Comparison of ENCODE assay signal across 1 cellular context in genomic region chr10:132575320-132576201, GRCh38.
TF ChIP-seq lines count a peak whose summit lies in the region.

No MANE protein-coding gene starts in this region.

TF ChIP-seq in HEK293, 187 proteins besides CTCF, POLR2A, EP300 and RAD21 (continued from another document and continues in another):
- TF ChIP-seq PRDM2 (tag by site-specific recombination; IDR thresholded peaks at IDR 0.05; ENCODE audit: borderline replicate concordance) (no peak), ZXDB (tag by site-specific recombination; IDR thresholded peaks at IDR 0.05) (no peak; the same call in 1 of the 2 replicates), ZNF654 (tag by site-specific recombination; IDR thresholded peaks at IDR 0.05; ENCODE audit: low read depth) (no peak), ZNF624 (tag by site-specific recombination; IDR thresholded peaks at IDR 0.05) (no peak), ZNF561 (tag by site-specific recombination; IDR thresholded peaks at IDR 0.05; ENCODE audit: borderline replicate concordance) (peak; percentile 63; the same call in 1 of the 2 replicates), ZNF776 (tag by site-specific recombination; IDR thresholded peaks at IDR 0.05; ENCODE audit: borderline replicate concordance) (no peak), YY2 (tag by site-specific recombination; IDR thresholded peaks at IDR 0.05) (no peak), ZNF366 (tag by site-specific recombination; conservative IDR thresholded peaks at IDR 0.05) (0 out of 2 replicates have a peak, but pooled peaks have one; percentile 24), ZSCAN30 (tag by site-specific recombination; IDR thresholded peaks at IDR 0.05) (0 out of 2 replicates have a peak, but pooled peaks have one; percentile 29), KLF16 (tag by site-specific recombination; IDR thresholded peaks at IDR 0.05) (no peak), GFI1B (tag by site-specific recombination; IDR thresholded peaks at IDR 0.05) (no peak), BCL6B (tag by site-specific recombination; IDR thresholded peaks at IDR 0.05) (no peak), ZNF548 (tag by site-specific recombination; IDR thresholded peaks at IDR 0.05) (no peak), ZNF600 (tag by site-specific recombination; IDR thresholded peaks at IDR 0.05) (peak; percentile 54; the same call in 1 of the 2 replicates), ZNF391 (tag by site-specific recombination; IDR thresholded peaks at IDR 0.05; ENCODE audit: borderline replicate concordance, low read depth) (no peak), GLIS1 (tag by site-specific recombination; IDR thresholded peaks at IDR 0.05) (peak; percentile 61), ZNF629 (tag by site-specific recombination; IDR thresholded peaks at IDR 0.05) (0 out of 2 replicates have a peak, but pooled peaks have one; percentile 66), INSM2 (tag by site-specific recombination; IDR thresholded peaks at IDR 0.05) (no peak; the same call in 1 of the 2 replicates), ZNF223 (tag by site-specific recombination; IDR thresholded peaks at IDR 0.05) (no peak), ZNF426 (tag by site-specific recombination; IDR thresholded peaks at IDR 0.05) (no peak), HOXD13 (CRISPR knock-in tag; IDR thresholded peaks at IDR 0.05; ENCODE audit: borderline replicate concordance) (0 out of 2 replicates have a peak, but pooled peaks have one; percentile 19), PRDM1 (tag by site-specific recombination; IDR thresholded peaks at IDR 0.05) (0 out of 2 replicates have a peak, but pooled peaks have one; percentile 10), ZNF610 (tag by site-specific recombination; IDR thresholded peaks at IDR 0.05; ENCODE audit: borderline replicate concordance) (no peak), ZNF311 (tag by site-specific recombination; IDR thresholded peaks at IDR 0.05; ENCODE audit: borderline replicate concordance) (no peak), EGR2 (tag by site-specific recombination; IDR thresholded peaks at IDR 0.05; ENCODE audit: low read depth) (no peak), GLI4 (tag by site-specific recombination; IDR thresholded peaks at IDR 0.05) (no peak), ZNF529 (tag by site-specific recombination; IDR thresholded peaks at IDR 0.05; ENCODE audit: insufficient replicate concordance) (no peak), GLIS2 (tag by site-specific recombination; IDR thresholded peaks at IDR 0.05) (no peak), YY1 (tag by site-specific recombination; IDR thresholded peaks at IDR 0.05) (no peak), ZNF571 (tag by site-specific recombination; IDR thresholded peaks at IDR 0.05) (no peak), ZSCAN16 (tag by site-specific recombination; IDR thresholded peaks at IDR 0.05) (peak; percentile 85; the same call in 1 of the 2 replicates), ZNF560 (tag by site-specific recombination; IDR thresholded peaks at IDR 0.05; ENCODE audit: borderline replicate concordance) (no peak), WT1 (tag by site-specific recombination; IDR thresholded peaks at IDR 0.05) (peak; percentile 93), ZFP3 (tag by site-specific recombination; IDR thresholded peaks at IDR 0.05; ENCODE audit: low read depth) (no peak), ZNF777 (tag by site-specific recombination; IDR thresholded peaks at IDR 0.05; ENCODE audit: borderline replicate concordance) (no peak)
- TF ChIP-seq, protein P1, sequence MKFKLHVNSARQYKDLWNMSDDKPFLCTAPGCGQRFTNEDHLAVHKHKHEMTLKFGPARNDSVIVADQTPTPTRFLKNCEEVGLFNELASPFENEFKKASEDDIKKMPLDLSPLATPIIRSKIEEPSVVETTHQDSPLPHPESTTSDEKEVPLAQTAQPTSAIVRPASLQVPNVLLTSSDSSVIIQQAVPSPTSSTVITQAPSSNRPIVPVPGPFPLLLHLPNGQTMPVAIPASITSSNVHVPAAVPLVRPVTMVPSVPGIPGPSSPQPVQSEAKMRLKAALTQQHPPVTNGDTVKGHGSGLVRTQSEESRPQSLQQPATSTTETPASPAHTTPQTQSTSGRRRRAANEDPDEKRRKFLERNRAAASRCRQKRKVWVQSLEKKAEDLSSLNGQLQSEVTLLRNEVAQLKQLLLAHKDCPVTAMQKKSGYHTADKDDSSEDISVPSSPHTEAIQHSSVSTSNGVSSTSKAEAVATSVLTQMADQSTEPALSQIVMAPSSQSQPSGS (tag by site-specific recombination; IDR thresholded peaks at IDR 0.05; ENCODE audit: low read depth), result no peak
- TF ChIP-seq, protein P2, sequence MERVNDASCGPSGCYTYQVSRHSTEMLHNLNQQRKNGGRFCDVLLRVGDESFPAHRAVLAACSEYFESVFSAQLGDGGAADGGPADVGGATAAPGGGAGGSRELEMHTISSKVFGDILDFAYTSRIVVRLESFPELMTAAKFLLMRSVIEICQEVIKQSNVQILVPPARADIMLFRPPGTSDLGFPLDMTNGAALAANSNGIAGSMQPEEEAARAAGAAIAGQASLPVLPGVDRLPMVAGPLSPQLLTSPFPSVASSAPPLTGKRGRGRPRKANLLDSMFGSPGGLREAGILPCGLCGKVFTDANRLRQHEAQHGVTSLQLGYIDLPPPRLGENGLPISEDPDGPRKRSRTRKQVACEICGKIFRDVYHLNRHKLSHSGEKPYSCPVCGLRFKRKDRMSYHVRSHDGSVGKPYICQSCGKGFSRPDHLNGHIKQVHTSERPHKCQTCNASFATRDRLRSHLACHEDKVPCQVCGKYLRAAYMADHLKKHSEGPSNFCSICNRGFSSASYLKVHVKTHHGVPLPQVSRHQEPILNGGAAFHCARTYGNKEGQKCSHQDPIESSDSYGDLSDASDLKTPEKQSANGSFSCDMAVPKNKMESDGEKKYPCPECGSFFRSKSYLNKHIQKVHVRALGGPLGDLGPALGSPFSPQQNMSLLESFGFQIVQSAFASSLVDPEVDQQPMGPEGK (tag by site-specific recombination; IDR thresholded peaks at IDR 0.05), result no peak; the same call in 1 of the 2 replicates
- TF ChIP-seq, protein P3, sequence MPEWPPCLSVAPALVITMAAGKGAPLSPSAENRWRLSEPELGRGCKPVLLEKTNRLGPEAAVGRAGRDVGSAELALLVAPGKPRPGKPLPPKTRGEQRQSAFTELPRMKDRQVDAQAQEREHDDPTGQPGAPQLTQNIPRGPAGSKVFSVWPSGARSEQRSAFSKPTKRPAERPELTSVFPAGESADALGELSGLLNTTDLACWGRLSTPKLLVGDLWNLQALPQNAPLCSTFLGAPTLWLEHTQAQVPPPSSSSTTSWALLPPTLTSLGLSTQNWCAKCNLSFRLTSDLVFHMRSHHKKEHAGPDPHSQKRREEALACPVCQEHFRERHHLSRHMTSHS (tag by site-specific recombination; IDR thresholded peaks at IDR 0.05), result no peak
- TF ChIP-seq, protein P4, sequence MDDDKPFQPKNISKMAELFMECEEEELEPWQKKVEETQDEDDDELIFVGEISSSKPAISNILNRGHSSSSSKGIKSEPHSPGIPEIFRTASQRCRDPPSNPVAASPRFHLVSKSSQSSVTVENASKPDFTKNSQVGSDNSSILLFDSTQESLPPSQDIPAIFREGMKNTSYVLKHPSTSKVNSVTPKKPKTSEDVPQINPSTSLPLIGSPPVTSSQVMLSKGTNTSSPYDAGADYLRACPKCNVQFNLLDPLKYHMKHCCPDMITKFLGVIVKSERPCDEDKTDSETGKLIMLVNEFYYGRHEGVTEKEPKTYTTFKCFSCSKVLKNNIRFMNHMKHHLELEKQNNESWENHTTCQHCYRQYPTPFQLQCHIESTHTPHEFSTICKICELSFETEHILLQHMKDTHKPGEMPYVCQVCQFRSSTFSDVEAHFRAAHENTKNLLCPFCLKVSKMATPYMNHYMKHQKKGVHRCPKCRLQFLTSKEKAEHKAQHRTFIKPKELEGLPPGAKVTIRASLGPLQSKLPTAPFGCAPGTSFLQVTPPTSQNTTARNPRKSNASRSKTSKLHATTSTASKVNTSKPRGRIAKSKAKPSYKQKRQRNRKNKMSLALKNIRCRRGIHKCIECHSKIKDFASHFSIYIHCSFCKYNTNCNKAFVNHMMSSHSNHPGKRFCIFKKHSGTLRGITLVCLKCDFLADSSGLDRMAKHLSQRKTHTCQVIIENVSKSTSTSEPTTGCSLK (tag by site-specific recombination; IDR thresholded peaks at IDR 0.05), result no peak
- TF ChIP-seq, protein P5, sequence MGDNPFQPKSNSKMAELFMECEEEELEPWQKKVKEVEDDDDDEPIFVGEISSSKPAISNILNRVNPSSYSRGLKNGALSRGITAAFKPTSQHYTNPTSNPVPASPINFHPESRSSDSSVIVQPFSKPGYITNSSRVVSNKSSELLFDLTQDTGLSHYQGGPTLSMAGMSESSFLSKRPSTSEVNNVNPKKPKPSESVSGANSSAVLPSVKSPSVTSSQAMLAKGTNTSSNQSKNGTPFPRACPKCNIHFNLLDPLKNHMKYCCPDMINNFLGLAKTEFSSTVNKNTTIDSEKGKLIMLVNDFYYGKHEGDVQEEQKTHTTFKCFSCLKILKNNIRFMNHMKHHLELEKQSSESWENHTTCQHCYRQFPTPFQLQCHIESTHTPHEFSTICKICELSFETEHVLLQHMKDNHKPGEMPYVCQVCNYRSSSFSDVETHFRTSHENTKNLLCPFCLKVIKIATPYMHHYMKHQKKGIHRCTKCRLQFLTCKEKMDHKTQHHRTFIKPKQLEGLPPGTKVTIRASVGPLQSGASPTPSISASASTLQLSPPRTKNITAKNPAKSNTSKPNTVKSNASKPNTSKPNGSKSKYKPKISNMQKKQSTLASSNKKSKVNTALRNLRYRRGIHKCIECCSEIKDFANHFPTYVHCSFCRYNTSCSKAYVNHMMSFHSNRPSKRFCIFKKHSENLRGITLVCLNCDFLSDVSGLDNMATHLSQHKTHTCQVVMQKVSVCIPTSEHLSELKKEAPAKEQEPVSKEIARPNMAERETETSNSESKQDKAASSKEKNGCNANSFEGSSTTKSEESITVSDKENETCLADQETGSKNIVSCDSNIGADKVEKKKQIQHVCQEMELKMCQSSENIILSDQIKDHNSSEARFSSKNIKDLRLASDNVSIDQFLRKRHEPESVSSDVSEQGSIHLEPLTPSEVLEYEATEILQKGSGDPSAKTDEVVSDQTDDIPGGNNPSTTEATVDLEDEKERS (tag by site-specific recombination; IDR thresholded peaks at IDR 0.05), result no peak
- TF ChIP-seq, protein P6, sequence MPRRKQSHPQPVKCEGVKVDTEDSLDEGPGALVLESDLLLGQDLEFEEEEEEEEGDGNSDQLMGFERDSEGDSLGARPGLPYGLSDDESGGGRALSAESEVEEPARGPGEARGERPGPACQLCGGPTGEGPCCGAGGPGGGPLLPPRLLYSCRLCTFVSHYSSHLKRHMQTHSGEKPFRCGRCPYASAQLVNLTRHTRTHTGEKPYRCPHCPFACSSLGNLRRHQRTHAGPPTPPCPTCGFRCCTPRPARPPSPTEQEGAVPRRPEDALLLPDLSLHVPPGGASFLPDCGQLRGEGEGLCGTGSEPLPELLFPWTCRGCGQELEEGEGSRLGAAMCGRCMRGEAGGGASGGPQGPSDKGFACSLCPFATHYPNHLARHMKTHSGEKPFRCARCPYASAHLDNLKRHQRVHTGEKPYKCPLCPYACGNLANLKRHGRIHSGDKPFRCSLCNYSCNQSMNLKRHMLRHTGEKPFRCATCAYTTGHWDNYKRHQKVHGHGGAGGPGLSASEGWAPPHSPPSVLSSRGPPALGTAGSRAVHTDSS (tag by site-specific recombination; IDR thresholded peaks at IDR 0.05), result no peak
